ENCODE assay signal across 10 cellular contexts in genomic region chr20:53706008-53706481, GRCh38.
DNase-seq lines count a peak whose midpoint lies in the region; ATAC-seq and TF ChIP-seq lines count a peak whose summit lies in the region.
"Had no signal": no experiment of that assay in that cellular context is flagged by ENCODE, and none has a peak within 500 bp of the region (broad histone marks: within the 10 kb centered on the region; RNA-seq: fewer than 3 reads in every experiment).

No MANE protein-coding gene starts in this region.

- no peak for TF ChIP-seq CTCF in cardiac muscle cell (IDR thresholded peaks at IDR 0.05; ENCODE audit: low read depth, low read length)
- TF ChIP-seq CTCF in transverse colon (IDR thresholded peaks at IDR 0.05), result no peak

- H3K9me3 ChIP-seq in cardiac muscle cell (ENCODE audit: low read depth) (no peaks in the 10 kb centered on the region), transverse colon (no peaks in the 10 kb centered on the region)

- H3K4me3 ChIP-seq in cardiac muscle cell, result no peak overlapping the region
- H3K4me3 ChIP-seq in transverse colon, result no peak overlapping the region

- CTCF ChIA-PET in activated CD8-positive, alpha-beta T cell treated with anti-CD3 and anti-CD28 coated beads, Interleukin-2, amount 10 ng/mL, durations not matched to agents 7 days and 5 days (lab: Charles Lee), result interaction anchor here (0.8 to 4.0 kb wide), 13 partner anchors 13 to 209 kb away, joined by 3 to 19 read pairs (median 4); no protein-coding TSS in a partner anchor

- H3K27me3 ChIP-seq in cardiac muscle cell (no peaks in the 10 kb centered on the region), transverse colon (no peaks in the 10 kb centered on the region)

- H3K27ac ChIP-seq in cardiac muscle cell (peak overlapping the region; percentile 5), transverse colon (peak overlapping the region; percentile 5 to 65 (median 52)), caudate nucleus (ENCODE audit: low read depth, low read length) (no peak overlapping the region)

- H3K4me1 ChIP-seq in cardiac muscle cell (ENCODE audit: low read depth) (peaks cover 11% of the 10 kb centered on the region), transverse colon (peaks cover 0 to 22% (median 2%) of the 10 kb centered on the region in 4 donors)

- peaks cover 2% of the 10 kb centered on the region for H3K36me3 Mint-ChIP-seq in activated CD8-positive, alpha-beta T cell treated with anti-CD3 and anti-CD28 coated beads, Interleukin-2, amount 10 ng/mL, durations not matched to agents 7 days and 5 days (ENCODE audit: low read depth)
- no peaks in the 10 kb centered on the region for H3K36me3 Mint-ChIP-seq in immature natural killer cell
- H3K36me3 Mint-ChIP-seq: CD14-positive monocyte had no signal

- H3K36me3 ChIP-seq in cardiac muscle cell (no peaks in the 10 kb centered on the region), transverse colon (no peaks in the 10 kb centered on the region)

- H3K9me3 Mint-ChIP-seq in activated CD8-positive, alpha-beta T cell treated with anti-CD3 and anti-CD28 coated beads, Interleukin-2, amount 10 ng/mL, durations not matched to agents 7 days and 5 days (ENCODE audit: insufficient read depth), result no peaks in the 10 kb centered on the region
- H3K9me3 Mint-ChIP-seq in immature natural killer cell, result no peaks in the 10 kb centered on the region
- H3K9me3 Mint-ChIP-seq: CD14-positive monocyte had no signal

- WGBS in transverse colon (ENCODE audit: low coverage in 1 of 2), 2 donors, result 63 to 92% methylated on average over 2 of the region's 2 CpGs

- peak overlapping the region; percentile 97 for H3K27ac Mint-ChIP-seq in activated CD8-positive, alpha-beta T cell treated with anti-CD3 and anti-CD28 coated beads, Interleukin-2, amount 10 ng/mL, durations not matched to agents 7 days and 5 days
- peak overlapping the region in 4 of 6 donors; percentile 54 to 78 (median 64) for H3K27ac Mint-ChIP-seq in immature natural killer cell

- ATAC-seq in activated CD8-positive, alpha-beta T cell treated with anti-CD3 and anti-CD28 coated beads, Interleukin-2, amount 10 ng/mL, durations not matched to agents 7 days and 5 days, result no peak

- in situ Hi-C loops in transverse colon (cut with MboI; ENCODE audit: low pct_ligation_motif_present in 1 of 4, low pct_unique_long_range_greater_than_20kb in 1 of 4, low sequenced_read_pairs in 3 of 4), result no loop called here

- intact Hi-C loops in cardiac septum (cut with DNase I), result no loop called here
- intact Hi-C loops in transverse colon (cut with DNase I; ENCODE audit: low total_unique reads), result no loop called here

- H3K4me1 Mint-ChIP-seq in activated CD8-positive, alpha-beta T cell treated with anti-CD3 and anti-CD28 coated beads, Interleukin-2, amount 10 ng/mL, durations not matched to agents 7 days and 5 days (ENCODE audit: low read depth), result peaks cover 66% of the 10 kb centered on the region
- H3K4me1 Mint-ChIP-seq in immature natural killer cell, result peaks cover 38 to 42% of the 10 kb centered on the region in 2 donors

- POLR2A ChIA-PET in activated CD8-positive, alpha-beta T cell treated with anti-CD3 and anti-CD28 coated beads, Interleukin-2, amount 10 ng/mL, durations not matched to agents 7 days and 5 days (lab: Charles Lee), result interaction anchor here (0.6 to 3.3 kb wide), 20 partner anchors 9 to 229 kb away, joined by 3 to 20 read pairs (median 4); partner anchors contain the start of gene ZNF217

- peak overlapping the region; percentile 49 for H3K4me3 Mint-ChIP-seq in activated CD8-positive, alpha-beta T cell treated with anti-CD3 and anti-CD28 coated beads, Interleukin-2, amount 10 ng/mL, durations not matched to agents 7 days and 5 days
- no peak overlapping the region for H3K4me3 Mint-ChIP-seq in immature natural killer cell
- H3K4me3 Mint-ChIP-seq: CD14-positive monocyte had no signal

- DNase-seq in cardiac muscle cell (ENCODE audit: low read depth in 1 of 2, low spot score in 1 of 2) (no peak), cardiac septum (ENCODE audit: low spot score) (no peak), immature natural killer cell (no peak), transverse colon (no peak), T1000 (lab: John Stamatoyannopoulos, UW) (no peak), caudate nucleus (lab: John Stamatoyannopoulos, UW) (no peak), NCI-H446 (lab: John Stamatoyannopoulos, UW) (no peak)
- DNase-seq in activated CD8-positive, alpha-beta T cell treated with anti-CD3 and anti-CD28 coated beads, Interleukin-2, amount 10 ng/mL, durations not matched to agents 7 days and 5 days, result no peak
- DNase-seq: foreskin melanocyte had no signal

- no peak for TF ChIP-seq POLR2A in transverse colon (IDR thresholded peaks at IDR 0.05)

- TF ChIP-seq EP300 in transverse colon (IDR thresholded peaks at IDR 0.05; ENCODE audit: low read depth), result no peak

- no peaks in the 10 kb centered on the region for H3K27me3 Mint-ChIP-seq in activated CD8-positive, alpha-beta T cell treated with anti-CD3 and anti-CD28 coated beads, Interleukin-2, amount 10 ng/mL, durations not matched to agents 7 days and 5 days (ENCODE audit: low read depth)
- no peaks in the 10 kb centered on the region for H3K27me3 Mint-ChIP-seq in immature natural killer cell (ENCODE audit: low read depth in 3 of 3)
